In genomic region chr5:139982157-139982974, GRCh38 we compare ENCODE assay signal across 14 cellular contexts.
DNase-seq lines count a peak whose midpoint lies in the region; ATAC-seq and TF ChIP-seq lines count a peak whose summit lies in the region.
"Had no signal": no experiment of that assay in that cellular context is flagged by ENCODE, and none has a peak within 500 bp of the region (broad histone marks: within the 10 kb centered on the region; RNA-seq: fewer than 3 reads in every experiment).

No MANE protein-coding gene starts in this region.

- H3K4me1 Mint-ChIP-seq in Caco-2 (ENCODE audit: low read depth, unreplicated experiment) = no peaks in the 10 kb centered on the region

- H2BK120ac ChIP-seq in mesendoderm (ENCODE audit: low read depth, low read length) = no peak overlapping the region

- no peak overlapping the region for H3K4ac ChIP-seq in mesendoderm (ENCODE audit: low read depth, low read length)

- no peaks in the 10 kb centered on the region for H3K9me3 ChIP-seq in Caco-2
- H3K9me3 ChIP-seq: esophagus squamous epithelium, tibial nerve had no signal

- H3K79me1 ChIP-seq in mesendoderm (ENCODE audit: low read length) = no peaks in the 10 kb centered on the region

- H3K27me3 ChIP-seq in mesendoderm (ENCODE audit: insufficient read depth, low read length, poor library complexity) (no peaks in the 10 kb centered on the region), Caco-2 (replicated peaks; ENCODE audit: control insufficient read depth, insufficient read depth, low read length) (no peaks in the 10 kb centered on the region)
- H3K27me3 ChIP-seq: tibial nerve had no signal

- POLR2A ChIA-PET in Caco-2 (lab: Charles Lee) = no interaction called here

- H2AK5ac ChIP-seq in mesendoderm (ENCODE audit: low read length) = no peak overlapping the region

- intact Hi-C loops in Caco-2 (cut with micrococcal nuclease; ENCODE audit: unreplicated experiment) = no loop called here

- ATAC-seq in GM21723 (IDR thresholded peaks at IDR 0.05; ENCODE audit: unreplicated experiment) = no peak

- H3K36me3 Mint-ChIP-seq in Caco-2 (ENCODE audit: insufficient read depth, unreplicated experiment) = no peaks in the 10 kb centered on the region

- H3K27ac ChIP-seq in mesendoderm (ENCODE audit: low read depth, low read length) = peak overlapping the region; percentile 45
- H3K27ac ChIP-seq: C4-2B, esophagus squamous epithelium, tibial nerve had no signal

- CTCF ChIA-PET in Caco-2 (lab: Charles Lee) = interaction anchor here (0.9 to 2.0 kb wide), 2 partner anchors 13 to 364 kb away, joined by 4 to 12 read pairs; partner anchors contain the start of gene HBEGF

- H3K4me3 ChIP-seq in mesendoderm (ENCODE audit: low read length) (no peak overlapping the region), Caco-2 (ENCODE audit: low read depth, low read length) (no peak overlapping the region)
- H3K4me3 ChIP-seq: esophagus squamous epithelium, tibial nerve had no signal

- no peak for TF ChIP-seq CTCF in Caco-2 (IDR thresholded peaks at IDR 0.05; ENCODE audit: insufficient read depth in 1 of 2, low read depth in 1 of 2, low read length in 1 of 2, severe bottlenecking in 1 of 2, unreplicated experiment in 1 of 2)

- H4K5ac ChIP-seq in mesendoderm (ENCODE audit: low read length) = no peak overlapping the region

- H3K36me3 ChIP-seq in mesendoderm (ENCODE audit: control insufficient read depth, insufficient read depth, low read length) (no peaks in the 10 kb centered on the region), Caco-2 (ENCODE audit: control insufficient read depth, insufficient read depth, low read length) (no peaks in the 10 kb centered on the region)
- H3K36me3 ChIP-seq: esophagus squamous epithelium, tibial nerve had no signal

- H3K4me1 ChIP-seq in mesendoderm (ENCODE audit: control insufficient read depth, low read depth, low read length) = peaks cover 8% of the 10 kb centered on the region
- H3K4me1 ChIP-seq in Caco-2 = peaks cover 10% of the 10 kb centered on the region
- H3K4me1 ChIP-seq: tibial nerve had no signal

- no TSS peak for BruUV-seq in Caco-2 (replicated peaks; lab: Mats Ljungman, UMichigan)

- no peak overlapping the region for H3K4me3 Mint-ChIP-seq in Caco-2 (ENCODE audit: unreplicated experiment)

- H4K8ac ChIP-seq in mesendoderm (ENCODE audit: low read depth, low read length) = no peak overlapping the region

- H3K79me2 ChIP-seq in mesendoderm (ENCODE audit: control insufficient read depth, insufficient read depth, low read length) = no peaks in the 10 kb centered on the region

- no peak overlapping the region for H3K18ac ChIP-seq in mesendoderm (ENCODE audit: low read length)

- H3K27ac Mint-ChIP-seq in Caco-2 (ENCODE audit: unreplicated experiment) = no peak overlapping the region

- peak; percentile 74 for DNase-seq in COLO829 (ENCODE audit: low spot score)
- peak; percentile 3 for DNase-seq in NCI-H774 (lab: John Stamatoyannopoulos, UW)
- peak; percentile 62 for DNase-seq in dermis blood vessel endothelial cell
- peak; percentile 27 for DNase-seq in mesendoderm
- no peak for DNase-seq in NCI-H526 (lab: John Stamatoyannopoulos, UW)
- DNase-seq in NCI-H1694 treated with DMSO at 0.1 percent for 48 hours (lab: John Stamatoyannopoulos, UW) = no peak
- no peak for DNase-seq in Caco-2
- DNase-seq: activated naive CD4-positive, alpha-beta T cell treated with Interleukin-2 at 50 U/mL for 16 hours; esophagus squamous epithelium; NCI-H510A; stimulated activated CD4-positive, alpha-beta T cell treated with anti-CD3 and anti-CD28 coated beads, Interleukin-1b, Interleukin-23, amount 100 ng/mL, for 48 hours had no signal

- H3K27me3 Mint-ChIP-seq in Caco-2 (ENCODE audit: insufficient read depth, unreplicated experiment) = no peaks in the 10 kb centered on the region

- H3K23ac ChIP-seq in mesendoderm (ENCODE audit: low read length) = no peak overlapping the region

- WGBS in mesendoderm (ENCODE audit: extremely low coverage, insufficient coverage, low lambda C conversion rate) = no CpG with 5 or more reads among the region's 15 CpGs

- no peak overlapping the region for H3K9ac ChIP-seq in mesendoderm (ENCODE audit: low read length)

- H3K56ac ChIP-seq in mesendoderm (ENCODE audit: low read length) = peak overlapping the region; percentile 3

- H2BK15ac ChIP-seq in mesendoderm (replicated peaks; ENCODE audit: low read depth) = no peak overlapping the region

- H3K9me3 Mint-ChIP-seq in Caco-2 (ENCODE audit: unreplicated experiment) = no peaks in the 10 kb centered on the region

- H2BK5ac ChIP-seq in mesendoderm (ENCODE audit: low read length) = peak overlapping the region; percentile 10

- H3K4me2 ChIP-seq in mesendoderm (ENCODE audit: low read length) = no peak overlapping the region

Comparison
In these comparisons a context has a peak if more than half of its experiments do, and no peak if none do; other contexts are left out.
1. DNase-seq: peak in COLO829 (single experiment), NCI-H774 (single experiment), dermis blood vessel endothelial cell (single experiment) and mesendoderm (single experiment); none in NCI-H526 (0 of 2), NCI-H1694 treated with DMSO at 0.1 percent for 48 hours (single experiment) and Caco-2 (0 of 2).